In the genomic region with DNA sequence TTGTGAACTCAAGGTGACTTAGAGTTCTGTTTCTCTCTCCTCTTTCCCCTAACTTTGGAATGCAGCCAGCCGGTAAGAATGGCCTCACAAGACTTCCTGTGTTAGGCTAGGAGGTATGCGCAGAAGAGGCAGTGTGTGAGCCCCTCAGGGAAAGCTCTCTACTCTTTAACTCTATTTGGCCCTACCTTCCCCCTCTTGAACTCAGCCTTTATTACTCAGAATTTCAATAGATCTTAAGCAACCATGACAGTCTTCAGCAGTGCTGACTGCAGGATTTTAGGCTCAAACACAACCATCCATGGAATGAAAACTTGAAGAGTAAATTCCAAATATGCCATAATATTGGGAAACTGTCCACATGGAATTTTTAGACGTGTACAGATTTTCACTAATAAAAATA, we compare ENCODE assay signal across 1 cellular context.
TF ChIP-seq lines count a peak whose summit lies in the region.

No MANE protein-coding gene starts in this region.

TF ChIP-seq in HepG2, 621 proteins besides CTCF, POLR2A, EP300 and RAD21 (continued from another document):
- TF ChIP-seq, protein P1, sequence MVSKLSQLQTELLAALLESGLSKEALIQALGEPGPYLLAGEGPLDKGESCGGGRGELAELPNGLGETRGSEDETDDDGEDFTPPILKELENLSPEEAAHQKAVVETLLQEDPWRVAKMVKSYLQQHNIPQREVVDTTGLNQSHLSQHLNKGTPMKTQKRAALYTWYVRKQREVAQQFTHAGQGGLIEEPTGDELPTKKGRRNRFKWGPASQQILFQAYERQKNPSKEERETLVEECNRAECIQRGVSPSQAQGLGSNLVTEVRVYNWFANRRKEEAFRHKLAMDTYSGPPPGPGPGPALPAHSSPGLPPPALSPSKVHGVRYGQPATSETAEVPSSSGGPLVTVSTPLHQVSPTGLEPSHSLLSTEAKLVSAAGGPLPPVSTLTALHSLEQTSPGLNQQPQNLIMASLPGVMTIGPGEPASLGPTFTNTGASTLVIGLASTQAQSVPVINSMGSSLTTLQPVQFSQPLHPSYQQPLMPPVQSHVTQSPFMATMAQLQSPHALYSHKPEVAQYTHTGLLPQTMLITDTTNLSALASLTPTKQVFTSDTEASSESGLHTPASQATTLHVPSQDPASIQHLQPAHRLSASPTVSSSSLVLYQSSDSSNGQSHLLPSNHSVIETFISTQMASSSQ (IDR thresholded peaks at IDR 0.05; ENCODE audit: low read depth) = no peak
- TF ChIP-seq, protein P1 (CRISPR knock-in tag; IDR thresholded peaks at IDR 0.05; ENCODE audit: borderline replicate concordance) = no peak
- TF ChIP-seq, protein P2, sequence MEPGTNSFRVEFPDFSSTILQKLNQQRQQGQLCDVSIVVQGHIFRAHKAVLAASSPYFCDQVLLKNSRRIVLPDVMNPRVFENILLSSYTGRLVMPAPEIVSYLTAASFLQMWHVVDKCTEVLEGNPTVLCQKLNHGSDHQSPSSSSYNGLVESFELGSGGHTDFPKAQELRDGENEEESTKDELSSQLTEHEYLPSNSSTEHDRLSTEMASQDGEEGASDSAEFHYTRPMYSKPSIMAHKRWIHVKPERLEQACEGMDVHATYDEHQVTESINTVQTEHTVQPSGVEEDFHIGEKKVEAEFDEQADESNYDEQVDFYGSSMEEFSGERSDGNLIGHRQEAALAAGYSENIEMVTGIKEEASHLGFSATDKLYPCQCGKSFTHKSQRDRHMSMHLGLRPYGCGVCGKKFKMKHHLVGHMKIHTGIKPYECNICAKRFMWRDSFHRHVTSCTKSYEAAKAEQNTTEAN (CRISPR knock-in tag; conservative IDR thresholded peaks at IDR 0.05) = no peak
